Comparison of ENCODE assay signal across 8 cellular contexts in genomic region chr6:44630125-44631028, GRCh38.
DNase-seq lines count a peak whose midpoint lies in the region; ATAC-seq and TF ChIP-seq lines count a peak whose summit lies in the region.

No MANE protein-coding gene starts in this region.

- H3K14ac ChIP-seq in IMR-90 (replicated peaks; ENCODE audit: low read depth, low read length), result no peak overlapping the region

- no peak overlapping the region for H3K27ac ChIP-seq in IMR-90 (ENCODE audit: insufficient read depth, low read length)
- no peak overlapping the region for H3K27ac ChIP-seq in lower lobe of right lung
- H3K27ac ChIP-seq in vagina, result no peak overlapping the region
- no peak overlapping the region for H3K27ac ChIP-seq in tibial artery

- no peak overlapping the region for H4K8ac ChIP-seq in IMR-90 (ENCODE audit: low read depth in 2 of 2, low read length in 2 of 2)

- dilution Hi-C loops in IMR-90 (cut with HindIII; ENCODE audit: low sequenced_read_pairs, unreplicated experiment), result no loop called here

- no peak overlapping the region for H3K4me2 ChIP-seq in IMR-90 (ENCODE audit: low read depth, low read length)

- no peak overlapping the region for H2AFZ ChIP-seq in IMR-90 (replicated peaks; ENCODE audit: low read length, poor library complexity)

- H3K36me3 ChIP-seq in IMR-90 (ENCODE audit: control insufficient read depth, insufficient read depth, low read length) (no peaks in the 10 kb centered on the region), lower lobe of right lung (no peaks in the 10 kb centered on the region), vagina (no peaks in the 10 kb centered on the region), tibial artery (no peaks in the 10 kb centered on the region)

- ATAC-seq in IMR-90 (ENCODE audit: low read depth), result peak; percentile 95
- ATAC-seq in lower lobe of right lung, result peak; percentile 21 to 37

- no peak overlapping the region for H2AK9ac ChIP-seq in IMR-90 (replicated peaks; ENCODE audit: low read depth, low read length, poor library complexity)

- intact Hi-C loops in IMR-90 (cut with micrococcal nuclease), result loop anchor here (1.0 to 5.0 kb wide), 4 partner anchors 153 to 1293 kb away; no protein-coding TSS in a partner anchor
- intact Hi-C loops in lower lobe of right lung (cut with DNase I), result no loop called here
- intact Hi-C loops in vagina (cut with DNase I), result no loop called here
- intact Hi-C loops in tibial artery (cut with DNase I; ENCODE audit: low total_unique reads), result no loop called here

- H4K5ac ChIP-seq in IMR-90 (ENCODE audit: low read depth, low read length), result no peak overlapping the region

- H3K4ac ChIP-seq in IMR-90 (ENCODE audit: low read depth, low read length), result no peak overlapping the region

- H3K23ac ChIP-seq in IMR-90 (ENCODE audit: low read depth, low read length), result no peak overlapping the region

- H4K91ac ChIP-seq in IMR-90 (ENCODE audit: insufficient read depth, low read depth, low read length), result no peak overlapping the region

- H3K9ac ChIP-seq in IMR-90 (ENCODE audit: low read depth, low read length), result no peak overlapping the region

- no peaks in the 10 kb centered on the region for H3K79me1 ChIP-seq in IMR-90 (ENCODE audit: low read depth in 1 of 2, low read length in 2 of 2)

- H3K9me3 ChIP-seq in IMR-90 (ENCODE audit: control insufficient read depth, insufficient read depth, low read length), result no peaks in the 10 kb centered on the region
- no peaks in the 10 kb centered on the region for H3K9me3 ChIP-seq in lower lobe of right lung
- H3K9me3 ChIP-seq in vagina, result no peaks in the 10 kb centered on the region
- H3K9me3 ChIP-seq in tibial artery, result no peaks in the 10 kb centered on the region

- H2BK120ac ChIP-seq in IMR-90 (ENCODE audit: low read depth, low read length), result no peak overlapping the region

- peak; percentile 74 for TF ChIP-seq RAD21 in IMR-90 (IDR thresholded peaks at IDR 0.05; ENCODE audit: low read length)

- DNase-seq in ELR (ENCODE audit: low read depth), result peak; percentile 76
- peak; percentile 51 for DNase-seq in IMR-90
- DNase-seq in SHP77 treated with DMSO at 0.1 percent for 48 hours (lab: John Stamatoyannopoulos, UW), result peak; percentile 26
- DNase-seq in cardiac fibroblast (ENCODE audit: low read depth in 2 of 2), result peak; percentile 78
- DNase-seq in lower lobe of right lung, result peak; percentile 56
- no peak for DNase-seq in vagina (ENCODE audit: extremely low spot score in 2 of 2)
- DNase-seq in tibial artery, result no peak
- DNase-seq in kidney glomerular epithelial cell (lab: John Stamatoyannopoulos, UW), result no peak

- peaks cover 19% of the 10 kb centered on the region for H3K27me3 ChIP-seq in IMR-90 (ENCODE audit: control insufficient read depth, insufficient read depth, low read length)
- no peaks in the 10 kb centered on the region for H3K27me3 ChIP-seq in lower lobe of right lung (ENCODE audit: low read depth)
- no peaks in the 10 kb centered on the region for H3K27me3 ChIP-seq in vagina
- H3K27me3 ChIP-seq in tibial artery, result peaks cover 0 to 29% of the 10 kb centered on the region in 2 donors

- no peaks in the 10 kb centered on the region for H4K20me1 ChIP-seq in IMR-90 (ENCODE audit: insufficient read depth, low read length)

- no peak overlapping the region for H3K18ac ChIP-seq in IMR-90 (ENCODE audit: low read depth, low read length)

- 0% methylated on average over 1 of the region's 10 CpGs; no CpG with 5 or more reads in 1 of the 2 experiments for WGBS in IMR-90 (ENCODE audit: extremely low coverage in 2 of 2, insufficient read length in 1 of 2), 2 experiments

- peak; percentile 68 for TF ChIP-seq CTCF in IMR-90 (conservative IDR thresholded peaks at IDR 0.05; ENCODE audit: low read depth, low read length)
- TF ChIP-seq CTCF in cardiac fibroblast (IDR thresholded peaks at IDR 0.05; ENCODE audit: low read depth, low read length), result peak; percentile 79
- peak; percentile 39 for TF ChIP-seq CTCF in lower lobe of right lung (IDR thresholded peaks at IDR 0.05)
- TF ChIP-seq CTCF in vagina (IDR thresholded peaks at IDR 0.05), result no peak
- TF ChIP-seq CTCF in tibial artery (IDR thresholded peaks at IDR 0.05), result peak in 1 of 2 experiments; percentile 30

- H3K56ac ChIP-seq in IMR-90 (ENCODE audit: extremely low read depth, insufficient read depth, low read length), result no peak overlapping the region

- no peak overlapping the region for H2BK20ac ChIP-seq in IMR-90 (ENCODE audit: low read depth, low read length)

- BruUV-seq in IMR-90 (replicated peaks; lab: Mats Ljungman, UMichigan), result no TSS peak

- CTCF ChIA-PET in IMR-90 (lab: Yijun Ruan, JAX), result interaction anchor here (0.5 to 2.4 kb wide), 12 partner anchors 23 to 1296 kb away, joined by 3 to 21 read pairs (median 4); no protein-coding TSS in a partner anchor

- H3K4me1 ChIP-seq in IMR-90 (ENCODE audit: control insufficient read depth, insufficient read depth, low read length) (no peaks in the 10 kb centered on the region), lower lobe of right lung (no peaks in the 10 kb centered on the region), vagina (no peaks in the 10 kb centered on the region), tibial artery (peaks cover 0 to 15% (median 7%) of the 10 kb centered on the region in 4 donors)

- H2BK15ac ChIP-seq in IMR-90 (ENCODE audit: low read depth, low read length), result no peak overlapping the region

- H3K4me3 ChIP-seq in IMR-90 (ENCODE audit: insufficient read depth, low read depth, low read length), result no peak overlapping the region
- H3K4me3 ChIP-seq in cardiac fibroblast (replicated peaks in 1 of 2; ENCODE audit: low read depth in 2 of 2, low read length in 2 of 2), result no peak overlapping the region
- no peak overlapping the region for H3K4me3 ChIP-seq in lower lobe of right lung
- no peak overlapping the region for H3K4me3 ChIP-seq in vagina
- H3K4me3 ChIP-seq in tibial artery, result no peak overlapping the region

- no peak overlapping the region for H2AK5ac ChIP-seq in IMR-90 (ENCODE audit: low read depth, low read length)

- TF ChIP-seq POLR2A in IMR-90 (IDR thresholded peaks at IDR 0.05; ENCODE audit: low read depth, low read length) (no peak), vagina (IDR thresholded peaks at IDR 0.05) (no peak)

- peaks cover 2% of the 10 kb centered on the region; the same call in 1 of the 2 replicates for H3K9me1 ChIP-seq in IMR-90 (ENCODE audit: insufficient read depth, low read length)

- POLR2A ChIA-PET in IMR-90 (lab: Charles Lee; ENCODE audit: unreplicated experiment), result no interaction called here

- in situ Hi-C loops in IMR-90 (cut with MboI; ENCODE audit: low sequenced_read_pairs), result no loop called here

- H2BK5ac ChIP-seq in IMR-90 (ENCODE audit: low read depth, low read length, poor library complexity, severe bottlenecking), result no peak overlapping the region

TF ChIP-seq in IMR-90, 13 proteins besides CTCF, POLR2A, EP300 and RAD21:
- peak; percentile 69 for TF ChIP-seq SMC3 (IDR thresholded peaks at IDR 0.05; ENCODE audit: low read depth, low read length)
- no peak for TF ChIP-seq NFE2L2 (IDR thresholded peaks at IDR 0.05; ENCODE audit: low read depth, low read length)
- TF ChIP-seq MAZ (IDR thresholded peaks at IDR 0.05; ENCODE audit: borderline replicate concordance, low read depth, low read length), result peak; percentile 70; the same call in 1 of the 2 replicates
- TF ChIP-seq BHLHE40 (IDR thresholded peaks at IDR 0.05; ENCODE audit: low read depth, low read length), result no peak
TF ChIP-seq in IMR-90: peak in this region for 2.

Comparison
In these comparisons a context has a peak if more than half of its experiments do, and no peak if none do; other contexts are left out.
1. DNase-seq: peak in ELR (single experiment), IMR-90 (single experiment), SHP77 treated with DMSO at 0.1 percent for 48 hours (single experiment), cardiac fibroblast (2 of 2) and lower lobe of right lung (single experiment); none in vagina (0 of 2), tibial artery (0 of 2) and kidney glomerular epithelial cell (single experiment).
2. CTCF ChIP-seq: peak in IMR-90 (single experiment), cardiac fibroblast (single experiment) and lower lobe of right lung (single experiment); none in vagina (0 of 3).